ENCODE assay signal across 1 cellular context in the genomic region with DNA sequence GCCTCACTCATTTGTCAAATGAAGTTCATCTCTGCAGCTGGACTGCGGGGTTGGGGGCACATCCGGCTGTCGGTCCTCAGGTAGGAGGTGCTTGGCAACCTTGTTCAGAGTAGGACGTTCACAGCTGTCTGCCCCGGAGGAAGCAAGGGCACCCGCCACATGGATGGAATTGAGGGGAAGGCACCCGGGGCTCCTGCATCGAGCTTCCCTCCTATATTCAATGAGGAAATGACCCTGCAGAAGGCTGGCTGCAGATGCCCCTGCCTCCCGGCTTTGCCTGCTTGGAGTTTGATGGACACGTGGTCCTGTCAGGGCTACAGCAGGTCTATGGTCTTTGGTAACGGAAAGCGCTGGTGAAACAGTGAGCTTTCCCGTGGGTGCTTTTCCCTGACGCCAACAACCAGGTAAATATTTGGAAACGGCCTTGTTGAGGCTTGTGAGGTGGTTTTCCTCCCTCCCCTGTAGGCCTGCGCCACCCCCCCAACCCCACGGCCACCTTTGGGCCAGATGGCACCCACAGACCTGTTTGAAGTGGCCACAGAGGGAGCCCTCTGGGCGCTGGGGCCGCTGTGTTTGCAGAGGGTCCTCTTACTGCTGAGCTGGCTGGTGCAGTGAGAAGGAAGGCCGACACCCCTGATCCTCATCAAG.
TF ChIP-seq lines count a peak whose summit lies in the region.

No MANE protein-coding gene starts in this region.

TF ChIP-seq in liver, 16 proteins besides CTCF, POLR2A, EP300 and RAD21:
- TF ChIP-seq TAF1 (conservative IDR thresholded peaks at IDR 0.05): no peak
- no peak for TF ChIP-seq HNF4G (IDR thresholded peaks at IDR 0.05)
- TF ChIP-seq HNF4A (conservative IDR thresholded peaks at IDR 0.05): no peak
- TF ChIP-seq RXRA (IDR thresholded peaks at IDR 0.05): no peak
- TF ChIP-seq FOXA2 (IDR thresholded peaks at IDR 0.05): no peak
- TF ChIP-seq NR2F2 (IDR thresholded peaks at IDR 0.05): peak; percentile 10
- TF ChIP-seq SP1 (IDR thresholded peaks at IDR 0.05): no peak
- no peak for TF ChIP-seq MAX (IDR thresholded peaks at IDR 0.05)
